In genomic region chr6:90497411-90497810, GRCh38 we compare ENCODE assay signal across 23 cellular contexts.
DNase-seq lines count a peak whose midpoint lies in the region; ATAC-seq, FAIRE-seq and TF ChIP-seq lines count a peak whose summit lies in the region.
"Had no signal": no experiment of that assay in that cellular context is flagged by ENCODE, and none has a peak within 500 bp of the region (broad histone marks: within the 10 kb centered on the region; RNA-seq: fewer than 3 reads in every experiment).

No MANE protein-coding gene starts in this region.

- no peak overlapping the region for H3K4me3 Mint-ChIP-seq in stimulated activated naive B cell treated with anti-CD40 and anti-IgM and Interleukin-4, amounts not matched to agents 10 μg/mL and 1 μg/mL and 100 μg/mL, for 72 hours
- H3K4me3 Mint-ChIP-seq: CD14-positive monocyte, HFFc6, naive B cell had no signal

- no peaks in the 10 kb centered on the region for H3K9me3 ChIP-seq in Panc1 (ENCODE audit: control insufficient read depth, insufficient read depth, low read depth, low read length)
- H3K9me3 ChIP-seq: colonic mucosa, lower lobe of right lung had no signal

- H3K36me3 ChIP-seq in Panc1 (ENCODE audit: control insufficient read depth, insufficient read depth, low read length), result no peaks in the 10 kb centered on the region
- H3K36me3 ChIP-seq: colonic mucosa, lower lobe of right lung had no signal

- CTCF ChIA-PET in Panc1 (lab: Charles Lee), result interaction anchor here (0.9 kb wide), 1 partner anchor 62 kb away, joined by 3 read pairs; no protein-coding TSS in a partner anchor

- H3K4me1 Mint-ChIP-seq in stimulated activated naive B cell treated with anti-CD40 and anti-IgM and Interleukin-4, amounts not matched to agents 10 μg/mL and 1 μg/mL and 100 μg/mL, for 72 hours, result no peaks in the 10 kb centered on the region
- H3K4me1 Mint-ChIP-seq: naive B cell had no signal

- no peak for FAIRE-seq in urothelium cell line (lab: Jason Lieb, UNC)
- FAIRE-seq: endothelial cell of umbilical vein, GM19239 had no signal

- no TSS peak for BruUV-seq in Panc1 (replicated peaks; lab: Mats Ljungman, UMichigan)

- intact Hi-C loops in Panc1 (cut with micrococcal nuclease; ENCODE audit: unreplicated experiment), result no loop called here

- H3K4me1 ChIP-seq in Panc1 (ENCODE audit: control insufficient read depth, insufficient read depth, low read length), result no peaks in the 10 kb centered on the region
- H3K4me1 ChIP-seq: colonic mucosa, lower lobe of right lung had no signal

- no peaks in the 10 kb centered on the region for H3K27me3 ChIP-seq in Panc1 (ENCODE audit: control insufficient read depth, insufficient read depth, low read length)
- H3K27me3 ChIP-seq: colonic mucosa had no signal

- ATAC-seq in Panc1, result no peak
- no peak for ATAC-seq in stimulated activated naive B cell treated with anti-CD40 and anti-IgM and Interleukin-4, amounts not matched to agents 10 μg/mL and 1 μg/mL and 100 μg/mL, for 72 hours (replicated peaks)
- ATAC-seq: lower lobe of right lung had no signal

- POLR2A ChIA-PET in Panc1 (lab: Charles Lee), result no interaction called here

- peak overlapping the region; percentile 2 for H3K27ac Mint-ChIP-seq in stimulated activated naive B cell treated with anti-CD40 and anti-IgM and Interleukin-4, amounts not matched to agents 10 μg/mL and 1 μg/mL and 100 μg/mL, for 72 hours
- H3K27ac Mint-ChIP-seq: CD14-positive monocyte, HFFc6, progenitor cell of endocrine pancreas had no signal

- TF ChIP-seq CTCF in Panc1 (IDR thresholded peaks at IDR 0.05), result peak; percentile 48
- TF ChIP-seq CTCF in fibroblast of pulmonary artery (IDR thresholded peaks at IDR 0.05; ENCODE audit: low read length, missing control alignments), result peak; percentile 10

- DNase-seq in NCI-H82 (lab: John Stamatoyannopoulos, UW) (peak; percentile 1), NCI-H82 treated with DMSO at 0.1 percent for 48 hours (lab: John Stamatoyannopoulos, UW; ENCODE audit: unreplicated experiment) (no peak), Panc1 (ENCODE audit: low read depth, low spot score) (no peak), fibroblast of pulmonary artery (ENCODE audit: low read depth) (no peak), urothelium cell line (ENCODE audit: low spot score) (no peak), DMS153 (lab: John Stamatoyannopoulos, UW) (no peak)
- no peak for DNase-seq in stimulated activated naive B cell treated with anti-CD40 and anti-IgM and Interleukin-4, amounts not matched to agents 10 μg/mL and 1 μg/mL and 100 μg/mL, for 72 hours
- DNase-seq in activated CD8-positive, alpha-beta memory T cell treated with anti-CD3 and anti-CD28 coated beads for 24 hours, result no peak
- DNase-seq: 8988T; activated naive CD4-positive, alpha-beta T cell treated with anti-CD3 and anti-CD28 coated beads, Interleukin-2, amount 50 U/mL, for 16 hours; activated T-cell treated with anti-CD3 and anti-CD28 coated beads, Interleukin-2, amount 50 U/mL, for 1 hour; colonic mucosa; DMS79; HFFc6; lower lobe of right lung; MM.1S; naive B cell; NCI-H1694 treated with DMSO at 0.1 percent for 48 hours; NCI-H345 had no signal

- no peak overlapping the region for H3K27ac ChIP-seq in Panc1 (ENCODE audit: low read length)
- H3K27ac ChIP-seq: colonic mucosa, lower lobe of right lung had no signal

- peaks cover 10 to 24% of the 10 kb centered on the region in 2 donors for H3K27me3 Mint-ChIP-seq in stimulated activated naive B cell treated with anti-CD40 and anti-IgM and Interleukin-4, amounts not matched to agents 10 μg/mL and 1 μg/mL and 100 μg/mL, for 72 hours
- H3K27me3 Mint-ChIP-seq: progenitor cell of endocrine pancreas had no signal

- no peak overlapping the region for H3K4me3 ChIP-seq in Panc1 (ENCODE audit: low read depth in 2 of 2, low read length in 2 of 2)
- H3K4me3 ChIP-seq in fibroblast of pulmonary artery (replicated peaks; ENCODE audit: low read depth, low read length), result no peak overlapping the region
- H3K4me3 ChIP-seq: colonic mucosa, lower lobe of right lung had no signal

- in situ Hi-C loops in Panc1 (cut with HindIII; ENCODE audit: low pct_unique_long_range_greater_than_20kb, low sequenced_read_pairs), result no loop called here

- no peaks in the 10 kb centered on the region for H3K36me3 Mint-ChIP-seq in stimulated activated naive B cell treated with anti-CD40 and anti-IgM and Interleukin-4, amounts not matched to agents 10 μg/mL and 1 μg/mL and 100 μg/mL, for 72 hours
- H3K36me3 Mint-ChIP-seq: CD14-positive monocyte, naive B cell had no signal

- no peaks in the 10 kb centered on the region for H3K9me3 Mint-ChIP-seq in stimulated activated naive B cell treated with anti-CD40 and anti-IgM and Interleukin-4, amounts not matched to agents 10 μg/mL and 1 μg/mL and 100 μg/mL, for 72 hours
- H3K9me3 Mint-ChIP-seq: HFFc6, naive B cell had no signal
